In the genomic region with DNA sequence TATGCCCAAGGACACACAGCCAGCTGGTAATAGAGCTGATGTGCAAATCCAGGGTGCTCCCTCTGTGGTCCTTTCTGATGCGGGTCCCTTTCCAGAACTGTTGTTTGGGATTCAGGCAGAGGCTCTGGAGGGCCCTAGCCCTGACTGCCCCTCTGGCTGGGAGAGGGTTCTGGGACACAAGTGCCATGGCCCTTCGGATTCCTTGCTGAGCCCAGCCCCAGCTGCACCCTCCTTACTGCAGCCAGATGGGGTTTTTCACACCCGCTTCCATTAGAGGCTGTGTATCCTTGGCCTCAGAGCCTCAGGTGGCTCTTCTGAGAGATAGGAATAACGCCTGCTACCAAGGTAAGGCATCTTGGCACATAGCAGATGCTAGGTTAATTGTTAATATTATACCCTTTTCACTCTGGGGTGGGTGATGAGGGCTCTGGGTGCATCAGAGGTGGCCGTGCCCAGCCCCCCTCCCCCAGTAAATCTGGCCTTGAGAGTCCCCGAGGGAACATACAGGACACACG, we compare ENCODE assay signal across 1 cellular context.
TF ChIP-seq lines count a peak whose summit lies in the region.

No MANE protein-coding gene starts in this region.

TF ChIP-seq in K562, 482 proteins besides CTCF, POLR2A, EP300 and RAD21 (continued from another document):
- TF ChIP-seq ZNF277 (CRISPR knock-in tag; IDR thresholded peaks at IDR 0.05; ENCODE audit: borderline replicate concordance) (no peak), SOX6 (IDR thresholded peaks at IDR 0.05) (no peak), ELK1 (CRISPR knock-in tag; IDR thresholded peaks at IDR 0.05) (no peak), PTTG1 (tag; IDR thresholded peaks at IDR 0.05; ENCODE audit: low read depth) (no peak), CCAR2 (IDR thresholded peaks at IDR 0.05; ENCODE audit: low read depth, low read length) (no peak), CHCHD3 (CRISPR knock-in tag; IDR thresholded peaks at IDR 0.05) (no peak), CGGBP1 (CRISPR knock-in tag; IDR thresholded peaks at IDR 0.05) (no peak), ZNF354B (CRISPR knock-in tag; IDR thresholded peaks at IDR 0.05) (no peak), SREBF2 (CRISPR knock-in tag; IDR thresholded peaks at IDR 0.05) (no peak), KLF1 (tag; IDR thresholded peaks at IDR 0.05) (no peak), ELF2 (CRISPR knock-in tag; IDR thresholded peaks at IDR 0.05) (no peak), NFYB (IDR thresholded peaks at IDR 0.05; ENCODE audit: extremely low read depth, insufficient read length) (no peak), SMARCB1 (IDR thresholded peaks at IDR 0.05; ENCODE audit: insufficient read length, low read depth) (no peak)
